11 cellular contexts compared by ENCODE assay signal in genomic region chr1:10733967-10734366, GRCh38.
DNase-seq lines count a peak whose midpoint lies in the region; ATAC-seq, FAIRE-seq and TF ChIP-seq lines count a peak whose summit lies in the region.
"Had no signal": no experiment of that assay in that cellular context is flagged by ENCODE, and none has a peak within 500 bp of the region (broad histone marks: within the 10 kb centered on the region; RNA-seq: fewer than 3 reads in every experiment).

No MANE protein-coding gene starts in this region.

- no peaks in the 10 kb centered on the region for H3K9me3 Mint-ChIP-seq in activated T-cell treated with anti-CD3 and anti-CD28 coated beads, Interleukin-2, amount 50 U/mL, for 4 hours

- peak; percentile 49 for ATAC-seq in GM21529 (IDR thresholded peaks at IDR 0.05; ENCODE audit: unreplicated experiment)
- peak; percentile 96 for ATAC-seq in activated T-cell treated with anti-CD3 and anti-CD28 coated beads, Interleukin-2, amount 50 U/mL, for 4 hours
- no peak for ATAC-seq in T-helper 17 cell
- no peak for ATAC-seq in GM19395 (IDR thresholded peaks at IDR 0.05; ENCODE audit: unreplicated experiment)
- ATAC-seq in right lobe of liver: no peak
- ATAC-seq: pancreas had no signal

- intact Hi-C loops in right lobe of liver (cut with DNase I): no loop called here

- H3K27me3 ChIP-seq in right lobe of liver: no peaks in the 10 kb centered on the region
- H3K27me3 ChIP-seq: pancreas had no signal

- H3K36me3 ChIP-seq in right lobe of liver: no peaks in the 10 kb centered on the region
- H3K36me3 ChIP-seq: pancreas had no signal

- no peaks in the 10 kb centered on the region for H3K4me1 ChIP-seq in right lobe of liver

- WGBS in right lobe of liver (ENCODE audit: insufficient coverage, low coverage, low lambda C conversion rate, missing lambda C conversion rate): 62% methylated on average over 3 of the region's 8 CpGs

- no peak for TF ChIP-seq CTCF in right lobe of liver (IDR thresholded peaks at IDR 0.05)

- H3K9me3 ChIP-seq in T-helper 17 cell (ENCODE audit: control insufficient read depth, low read length, poor library complexity, severe bottlenecking) (no peaks in the 10 kb centered on the region), right lobe of liver (no peaks in the 10 kb centered on the region)
- H3K9me3 ChIP-seq: pancreas had no signal

- H3K27me3 Mint-ChIP-seq in activated T-cell treated with anti-CD3 and anti-CD28 coated beads, Interleukin-2, amount 50 U/mL, for 4 hours (ENCODE audit: low read depth): peaks cover 4% of the 10 kb centered on the region
- H3K27me3 Mint-ChIP-seq in T-helper 17 cell: peaks cover 23% of the 10 kb centered on the region

- no peak overlapping the region for H3K27ac ChIP-seq in right lobe of liver
- H3K27ac ChIP-seq: pancreas had no signal

- no peak overlapping the region for H3K4me3 Mint-ChIP-seq in activated T-cell treated with anti-CD3 and anti-CD28 coated beads, Interleukin-2, amount 50 U/mL, for 4 hours
- no peak overlapping the region for H3K4me3 Mint-ChIP-seq in T-helper 17 cell

- H3K4me1 Mint-ChIP-seq in activated T-cell treated with anti-CD3 and anti-CD28 coated beads, Interleukin-2, amount 50 U/mL, for 4 hours (ENCODE audit: low read depth): peaks cover 2% of the 10 kb centered on the region
- no peaks in the 10 kb centered on the region for H3K4me1 Mint-ChIP-seq in T-helper 17 cell

- no peaks in the 10 kb centered on the region for H3K36me3 Mint-ChIP-seq in activated T-cell treated with anti-CD3 and anti-CD28 coated beads, Interleukin-2, amount 50 U/mL, for 4 hours (ENCODE audit: insufficient read depth)
- no peaks in the 10 kb centered on the region for H3K36me3 Mint-ChIP-seq in T-helper 17 cell (ENCODE audit: low read depth)

- DNase-seq in GM12892 (ENCODE audit: insufficient read length) (peak; percentile 64), T-helper 17 cell (no peak), right lobe of liver (no peak)
- no peak for DNase-seq in activated T-cell treated with anti-CD3 and anti-CD28 coated beads, Interleukin-2, amount 50 U/mL, for 4 hours
- peak; percentile 53 to 65 for DNase-seq in stimulated activated CD4-positive, alpha-beta T cell treated with anti-CD3 and anti-CD28 coated beads, Interleukin-2, amount 100 ng/mL, for 24 hours
- DNase-seq: islet precursor cell, NCI-H1930, substantia nigra had no signal

- peak; percentile 51 for FAIRE-seq in GM12892 (lab: Jason Lieb, UNC)
- FAIRE-seq: pancreas had no signal

- TF ChIP-seq POLR2A in GM12892 (IDR thresholded peaks at IDR 0.05; ENCODE audit: low read depth, low read length): no peak
- no peak for TF ChIP-seq POLR2A in right lobe of liver (IDR thresholded peaks at IDR 0.05)

- H3K4me3 ChIP-seq in right lobe of liver: no peak overlapping the region
- H3K4me3 ChIP-seq: pancreas had no signal

- no peak overlapping the region for H3K27ac Mint-ChIP-seq in T-helper 17 cell

Comparison
In these comparisons a context has a peak if more than half of its experiments do, and no peak if none do; other contexts are left out.
1. DNase-seq: peak in GM12892 (single experiment) and stimulated activated CD4-positive, alpha-beta T cell treated with anti-CD3 and anti-CD28 coated beads, Interleukin-2, amount 100 ng/mL, for 24 hours (2 of 2); none in activated T-cell treated with anti-CD3 and anti-CD28 coated beads, Interleukin-2, amount 50 U/mL, for 4 hours (single experiment), T-helper 17 cell (0 of 3) and right lobe of liver (0 of 3).
2. ATAC-seq: peak in GM21529 (single experiment) and activated T-cell treated with anti-CD3 and anti-CD28 coated beads, Interleukin-2, amount 50 U/mL, for 4 hours (2 of 2); none in T-helper 17 cell (single experiment), GM19395 (single experiment) and right lobe of liver (0 of 4).